ENCODE assay signal across 8 cellular contexts in the genomic region with DNA sequence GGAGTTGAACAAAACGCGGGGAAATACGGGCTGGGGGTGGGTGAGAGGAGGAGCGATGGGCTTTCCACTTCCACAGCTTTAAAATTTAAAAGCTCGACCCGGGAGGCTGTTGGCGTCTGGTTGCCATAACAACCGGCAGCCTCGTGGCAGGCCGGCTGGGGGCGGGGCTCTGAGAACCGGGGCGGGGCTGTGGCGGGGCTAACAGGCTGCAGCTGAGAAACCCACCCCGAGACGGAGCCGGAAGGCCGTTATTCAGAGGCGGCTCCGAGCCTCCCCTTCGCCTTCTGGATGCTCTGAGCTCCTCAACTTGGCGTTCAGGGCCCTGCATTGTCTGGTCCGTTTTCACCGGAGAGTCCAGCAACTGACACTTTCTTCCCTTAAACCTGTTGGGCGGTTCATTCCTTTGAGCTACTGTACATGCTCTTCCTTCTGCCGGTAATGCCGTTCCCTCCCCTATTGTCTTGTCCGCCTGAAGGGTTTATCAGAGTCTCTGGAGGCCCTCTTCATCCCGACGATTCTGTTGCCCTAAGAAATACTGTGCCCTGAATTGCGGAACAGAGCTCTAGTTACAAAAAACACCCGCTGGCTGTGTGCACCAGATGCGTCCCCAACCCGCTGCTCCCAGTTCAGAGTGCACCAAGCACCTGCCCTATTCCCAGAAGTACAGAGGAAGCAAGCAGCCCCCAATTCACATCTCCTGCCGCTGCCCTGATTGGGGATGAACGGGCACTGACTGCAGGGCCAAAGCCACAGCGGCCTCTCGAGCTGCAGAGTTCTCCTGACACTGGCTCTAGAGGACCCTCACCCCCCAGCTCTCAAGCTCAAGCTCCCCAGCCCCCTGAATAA. TPM values are rescaled to one million over a fixed set of nuclear protein-coding genes. Genes with fewer than 3 reads are reported as not detected.
DNase-seq lines count a peak whose midpoint lies in the region; ATAC-seq and TF ChIP-seq lines count a peak whose summit lies in the region.

No MANE protein-coding gene starts in this region.

- H3K27ac Mint-ChIP-seq in activated naive CD4-positive, alpha-beta T cell treated with anti-CD3 and anti-CD28 coated beads, Interleukin-2, amount 10 ng/mL, durations not matched to agents 7 days and 5 days = peak overlapping the region; percentile 94

- no peaks in the 10 kb centered on the region for H3F3A ChIP-seq in GM23248 (ENCODE audit: insufficient read depth)

- in situ Hi-C loops in GM23248 (cut with MboI) = no loop called here
- in situ Hi-C loops in SK-MEL-5 (cut with HindIII; ENCODE audit: low pct_unique_long_range_greater_than_20kb, low sequenced_read_pairs) = no loop called here

- ATAC-seq in omental fat pad (ENCODE audit: low FRiP score) = peak; percentile 75

- H3K9me3 ChIP-seq in ES-I3 (ENCODE audit: control insufficient read depth, insufficient read depth, low read length) (no peaks in the 10 kb centered on the region), GM23248 (ENCODE audit: low read depth) (no peaks in the 10 kb centered on the region)

- H3K9ac ChIP-seq in ES-I3 (ENCODE audit: low read depth, low read length) (peak overlapping the region; percentile 96), GM23248 (peak overlapping the region; percentile 88)

- no peak for TF ChIP-seq CTCF in omental fat pad (IDR thresholded peaks at IDR 0.05)

- 7% methylated on average over 36 to 38 of the region's 38 CpGs for WGBS in GM23248 (ENCODE audit: low coverage in 1 of 2, low lambda C conversion rate in 2 of 2, missing lambda C conversion rate in 2 of 2), 2 experiments

- H3K27ac ChIP-seq in GM23248 (peak overlapping the region; percentile 89), temporal lobe (ENCODE audit: low read depth, low read length) (peak overlapping the region; percentile 54)

- DNase-seq in GM23248 = peak; percentile 96
- peak; percentile 51 to 54 for DNase-seq in Kasumi-1 (lab: John Stamatoyannopoulos, UW)
- peak; percentile 76 for DNase-seq in SK-MEL-5 (ENCODE audit: low read depth, low spot score)
- DNase-seq in activated naive CD4-positive, alpha-beta T cell treated with anti-CD3 and anti-CD28 coated beads, Interleukin-2, amount 10 ng/mL, durations not matched to agents 7 days and 5 days = peak; percentile 98
- peak; percentile 84 for DNase-seq in glomerular visceral epithelial cell (ENCODE audit: extremely low spot score)
- peak; percentile 83 for DNase-seq in omental fat pad (ENCODE audit: low spot score)

- no peaks in the 10 kb centered on the region for H3K27me3 Mint-ChIP-seq in activated naive CD4-positive, alpha-beta T cell treated with anti-CD3 and anti-CD28 coated beads, Interleukin-2, amount 10 ng/mL, durations not matched to agents 7 days and 5 days

- peak overlapping the region; percentile 86 for H3K4me3 Mint-ChIP-seq in activated naive CD4-positive, alpha-beta T cell treated with anti-CD3 and anti-CD28 coated beads, Interleukin-2, amount 10 ng/mL, durations not matched to agents 7 days and 5 days

- CTCF ChIA-PET in activated naive CD4-positive, alpha-beta T cell treated with anti-CD3 and anti-CD28 coated beads, Interleukin-2, amount 10 ng/mL, durations not matched to agents 7 days and 5 days (lab: Charles Lee) = interaction anchor here (0.7 to 1.3 kb wide), 9 partner anchors 14 to 357 kb away, joined by 3 to 5 read pairs (median 3); no protein-coding TSS in a partner anchor

- H4K20me1 ChIP-seq in GM23248 (ENCODE audit: insufficient read depth) = no peaks in the 10 kb centered on the region

- 0 out of 2 replicates have a peak, but pooled peaks cover 4% of the 10 kb centered on the region for H3K36me3 ChIP-seq in ES-I3 (ENCODE audit: insufficient read depth, low read length)
- H3K36me3 ChIP-seq in GM23248 (ENCODE audit: low read depth) = no peaks in the 10 kb centered on the region

- no peaks in the 10 kb centered on the region for H3K27me3 ChIP-seq in GM23248 (replicated peaks; ENCODE audit: insufficient read depth)

- H3K9me3 Mint-ChIP-seq in activated naive CD4-positive, alpha-beta T cell treated with anti-CD3 and anti-CD28 coated beads, Interleukin-2, amount 10 ng/mL, durations not matched to agents 7 days and 5 days = no peaks in the 10 kb centered on the region

- peak overlapping the region; percentile 97 for H3K4me2 ChIP-seq in GM23248 (ENCODE audit: unreplicated experiment)

- H3K79me2 ChIP-seq in GM23248 (ENCODE audit: insufficient read depth) = peaks cover 40% of the 10 kb centered on the region

- peaks cover 29% of the 10 kb centered on the region for H3K4me1 Mint-ChIP-seq in activated naive CD4-positive, alpha-beta T cell treated with anti-CD3 and anti-CD28 coated beads, Interleukin-2, amount 10 ng/mL, durations not matched to agents 7 days and 5 days

- no peaks in the 10 kb centered on the region for H3K4me1 ChIP-seq in ES-I3 (ENCODE audit: insufficient read depth, low read length)
- peaks cover 3% of the 10 kb centered on the region; the same call in 1 of the 2 replicates for H3K4me1 ChIP-seq in GM23248 (ENCODE audit: insufficient read depth)

- peak overlapping the region; percentile 98 for H2AFZ ChIP-seq in GM23248

- no peaks in the 10 kb centered on the region for H3K9me2 ChIP-seq in GM23248 (ENCODE audit: insufficient read depth)

- H3K4me3 ChIP-seq in GM23248 = peak overlapping the region; percentile 97

- no peaks in the 10 kb centered on the region for H3K36me3 Mint-ChIP-seq in activated naive CD4-positive, alpha-beta T cell treated with anti-CD3 and anti-CD28 coated beads, Interleukin-2, amount 10 ng/mL, durations not matched to agents 7 days and 5 days

RNA-seq across cellular contexts. Expression of gene DNAAF8, which starts 0.6 kb away (rescaled TPM):
- total RNA-seq in GM23248 (2014; rRNA removed; shearing (Covaris generic)) = 0.25 and 0.86 TPM in 2 replicates
- 1.7 and 2.3 TPM in 2 replicates for polyA plus RNA-seq in GM23248 (2016; fragmentation: Nextera tagmentation; extraction: Ambion mirVana)
- 0.11 and 0.19 TPM in 2 replicates for total RNA-seq in SK-MEL-5 (2014; rRNA removed; shearing (Covaris generic))
- 0.45 and 2.9 TPM in 2 replicates for polyA plus RNA-seq in SK-MEL-5 (2015; cell fraction: cytosol; rRNA removed)
- not detected in 2 replicates for polyA plus RNA-seq in SK-MEL-5 (2015; cell fraction: nucleus; rRNA removed)
- total RNA-seq in omental fat pad (1 to 10 TPM in 2 of 4 donors, under 1 TPM in 2; 0.31 to 1.1 (median 0.87) TPM), temporal lobe (0.49 TPM)

RNA-seq across cellular contexts. Expression of gene ANKS3, which starts 0.9 kb away (rescaled TPM):
- 17.6 and 20.0 TPM in 2 replicates for total RNA-seq in GM23248 (2014; rRNA removed; shearing (Covaris generic))
- 12.8 and 13.0 TPM in 2 replicates for polyA plus RNA-seq in GM23248 (2016; fragmentation: Nextera tagmentation; extraction: Ambion mirVana)
- 7.2 and 8.7 TPM in 2 replicates for total RNA-seq in SK-MEL-5 (2014; rRNA removed; shearing (Covaris generic))
- polyA plus RNA-seq in SK-MEL-5 (2015; cell fraction: cytosol; rRNA removed) = 9.0 and 11.8 TPM in 2 replicates
- polyA plus RNA-seq in SK-MEL-5 (2015; cell fraction: nucleus; rRNA removed) = 49.9 and 53.4 TPM in 2 replicates
- 10 to 100 TPM; 12.6 to 24.1 (median 17.2) TPM for total RNA-seq in omental fat pad
- 18.2 TPM for total RNA-seq in temporal lobe

RNA-seq across cellular contexts. Expression of gene ZNF500, which starts 32.0 kb away (rescaled TPM):
- 12.3 and 19.0 TPM in 2 replicates for total RNA-seq in GM23248 (2014; rRNA removed; shearing (Covaris generic))
- 7.4 and 8.8 TPM in 2 replicates for polyA plus RNA-seq in GM23248 (2016; fragmentation: Nextera tagmentation; extraction: Ambion mirVana)
- 8.1 and 10.6 TPM in 2 replicates for total RNA-seq in SK-MEL-5 (2014; rRNA removed; shearing (Covaris generic))
- 10.2 and 14.2 TPM in 2 replicates for polyA plus RNA-seq in SK-MEL-5 (2015; cell fraction: cytosol; rRNA removed)
- polyA plus RNA-seq in SK-MEL-5 (2015; cell fraction: nucleus; rRNA removed) = 16.2 and 29.3 TPM in 2 replicates
- total RNA-seq in omental fat pad = 10 to 100 TPM in 2 of 4 donors, 1 to 10 TPM in 2; 8.9 to 18.6 (median 10.9) TPM
- 8.1 TPM for total RNA-seq in temporal lobe

RNA-seq across cellular contexts. Expression of gene NUDT16L1, which starts 41.6 kb away (rescaled TPM):
- total RNA-seq in GM23248 (2014; rRNA removed; shearing (Covaris generic)) = 34.8 and 43.6 TPM in 2 replicates
- 42.9 and 43.6 TPM in 2 replicates for polyA plus RNA-seq in GM23248 (2016; fragmentation: Nextera tagmentation; extraction: Ambion mirVana)
- total RNA-seq in SK-MEL-5 (2014; rRNA removed; shearing (Covaris generic)) = 27.6 and 28.8 TPM in 2 replicates
- polyA plus RNA-seq in SK-MEL-5 (2015; cell fraction: cytosol; rRNA removed) = 28.1 and 33.7 TPM in 2 replicates
- 11.0 and 12.4 TPM in 2 replicates for polyA plus RNA-seq in SK-MEL-5 (2015; cell fraction: nucleus; rRNA removed)
- total RNA-seq in omental fat pad = 10 to 100 TPM; 12.4 to 26.8 (median 20.9) TPM
- 34.9 TPM for total RNA-seq in temporal lobe

RNA-seq across cellular contexts. Expression of gene SEPTIN12, which starts 53.2 kb away (rescaled TPM):
- not detected in 2 replicates for total RNA-seq in GM23248 (2014; rRNA removed; shearing (Covaris generic))
- not detected in 2 replicates for polyA plus RNA-seq in GM23248 (2016; fragmentation: Nextera tagmentation; extraction: Ambion mirVana)
- total RNA-seq in SK-MEL-5 (2014; rRNA removed; shearing (Covaris generic)) = not detected in 2 replicates
- not detected in 2 replicates for polyA plus RNA-seq in SK-MEL-5 (2015; cell fraction: cytosol; rRNA removed)
- polyA plus RNA-seq in SK-MEL-5 (2015; cell fraction: nucleus; rRNA removed) = not detected in 2 replicates
- not detected for total RNA-seq in omental fat pad
- total RNA-seq in temporal lobe = not detected

Comparison
In these comparisons a context has a peak if more than half of its experiments do, and no peak if none do; other contexts are left out.
1. Peak in every context shown above with its lines: DNase-seq, ATAC-seq, H3K4me3 ChIP-seq and H3K27ac ChIP-seq.